In the genomic region with DNA sequence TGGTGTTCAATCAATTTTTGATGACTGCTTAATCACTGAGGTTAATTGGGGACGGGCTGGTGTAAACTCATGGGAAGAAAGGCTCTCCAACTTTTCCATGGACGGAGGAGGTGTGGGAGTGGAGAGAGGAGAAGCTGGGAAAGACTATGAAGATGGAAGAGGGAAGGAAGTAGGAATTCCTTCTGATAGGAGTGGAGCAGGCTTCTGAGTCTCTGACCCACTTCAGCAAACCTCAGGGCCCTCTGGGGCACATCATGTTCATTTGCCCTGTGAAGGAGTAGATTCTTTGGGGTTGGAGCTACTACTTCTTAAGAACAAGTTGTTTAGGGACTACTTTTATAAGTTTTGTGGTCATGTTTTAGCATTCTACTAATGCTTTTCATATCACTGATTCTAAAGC, we compare ENCODE assay signal across 16 cellular contexts.
DNase-seq lines count a peak whose midpoint lies in the region; ATAC-seq and TF ChIP-seq lines count a peak whose summit lies in the region.
"Had no signal": no experiment of that assay in that cellular context is flagged by ENCODE, and none has a peak within 500 bp of the region (broad histone marks: within the 10 kb centered on the region; RNA-seq: fewer than 3 reads in every experiment).

No MANE protein-coding gene starts in this region.

- ATAC-seq in psoas muscle, result peak; percentile 22 to 56 (median 34)
- ATAC-seq in GM21526 (IDR thresholded peaks at IDR 0.05; ENCODE audit: low FRiP score, unreplicated experiment), result no peak
- ATAC-seq: activated CD8-positive, alpha-beta memory T cell treated with anti-CD3 and anti-CD28 coated beads, Interleukin-2, amount 10 ng/mL, durations not matched to agents 7 days and 5 days; left colon had no signal

- POLR2A ChIA-PET in SK-N-SH (lab: Yijun Ruan, JAX), result no interaction called here

- intact Hi-C loops in psoas muscle (cut with DNase I), result no loop called here

- peak overlapping the region; percentile 58 for H3K27ac ChIP-seq in GM23248
- peak overlapping the region; percentile 4 to 72; a peak in 3 of 4 replicates for H3K27ac ChIP-seq in SK-N-SH (ENCODE audit: low read depth in 2 of 2, low read length in 1 of 2)
- peak overlapping the region; percentile 87 for H3K27ac ChIP-seq in psoas muscle

- DNase-seq in GM23248, result peak; percentile 29
- no peak for DNase-seq in SK-N-SH
- DNase-seq in fibroblast of mammary gland (ENCODE audit: low read depth), result peak; percentile 37
- DNase-seq in psoas muscle, result no peak
- no peak for DNase-seq in central memory CD4-positive, alpha-beta T cell
- no peak for DNase-seq in RPMI8226
- no peak for DNase-seq in NCI-H446 treated with DMSO at 0.1 percent for 48 hours (lab: John Stamatoyannopoulos, UW)
- DNase-seq: activated B cell treated with CpG ODN at 0.5 μM for 24 hours; activated CD8-positive, alpha-beta memory T cell treated with anti-CD3 and anti-CD28 coated beads, Interleukin-2, amount 10 ng/mL, durations not matched to agents 7 days and 5 days; activated effector memory CD4-positive, alpha-beta T cell treated with anti-CD3 and anti-CD28 coated beads, Interleukin-2, amount 50 U/mL, for 16 hours; Karpas-422; left colon; naive B cell; NCI-H1417; NCI-H2171 had no signal

- in situ Hi-C loops in GM23248 (cut with MboI), result no loop called here

- H3K27me3 ChIP-seq in GM23248 (replicated peaks; ENCODE audit: insufficient read depth), result no peaks in the 10 kb centered on the region
- no peaks in the 10 kb centered on the region for H3K27me3 ChIP-seq in SK-N-SH (ENCODE audit: insufficient read depth)
- H3K27me3 ChIP-seq in psoas muscle (ENCODE audit: insufficient read depth in 3 of 3, low read length in 2 of 3), result no peaks in the 10 kb centered on the region

- H3K9ac ChIP-seq in GM23248 (no peak overlapping the region), SK-N-SH (no peak overlapping the region)

- H3K9me3 ChIP-seq in GM23248 (ENCODE audit: low read depth) (no peaks in the 10 kb centered on the region), SK-N-SH (no peaks in the 10 kb centered on the region), psoas muscle (no peaks in the 10 kb centered on the region)

- WGBS in GM23248 (ENCODE audit: low coverage in 1 of 2, low lambda C conversion rate in 2 of 2, missing lambda C conversion rate in 2 of 2), 2 experiments, result 59 to 64% methylated on average over 2 of the region's 2 CpGs
- 93% methylated on average over 2 of the region's 2 CpGs for WGBS in SK-N-SH (ENCODE audit: low lambda C conversion rate)
- 59 to 87% (median 71%) methylated on average over 2 of the region's 2 CpGs for WGBS in psoas muscle, 3 donors

- H3K79me2 ChIP-seq in GM23248 (ENCODE audit: insufficient read depth) (no peaks in the 10 kb centered on the region), SK-N-SH (ENCODE audit: insufficient read depth) (no peaks in the 10 kb centered on the region)

- TF ChIP-seq CTCF in SK-N-SH (IDR thresholded peaks at IDR 0.05) (no peak), fibroblast of mammary gland (conservative IDR thresholded peaks at IDR 0.05; ENCODE audit: control insufficient read depth, insufficient read depth, low read depth, low read length) (no peak), psoas muscle (IDR thresholded peaks at IDR 0.05) (no peak)

- CTCF ChIA-PET in SK-N-SH (lab: Yijun Ruan, JAX), result interaction anchor here (0.9 to 1.5 kb wide), 6 partner anchors 10 to 314 kb away, joined by 3 read pairs; no protein-coding TSS in a partner anchor

- TF ChIP-seq EP300 in SK-N-SH (IDR thresholded peaks at IDR 0.05; ENCODE audit: borderline replicate concordance in 1 of 2, low read depth in 1 of 2, low read length in 1 of 2), result no peak

- H3K36me3 ChIP-seq in GM23248 (ENCODE audit: low read depth) (no peaks in the 10 kb centered on the region), SK-N-SH (replicated peaks in 1 of 2; ENCODE audit: control insufficient read depth in 1 of 2, insufficient read depth in 2 of 2, low read length in 1 of 2) (no peaks in the 10 kb centered on the region), psoas muscle (ENCODE audit: insufficient read depth in 1 of 2, low read depth in 1 of 2) (no peaks in the 10 kb centered on the region)

- H3K4me2 ChIP-seq in GM23248 (ENCODE audit: unreplicated experiment), result peak overlapping the region; percentile 81
- H3K4me2 ChIP-seq in SK-N-SH, result peak overlapping the region; percentile 60

- H2AFZ ChIP-seq in GM23248 (peak overlapping the region; percentile 16; the same call in 1 of the 2 replicates), SK-N-SH (ENCODE audit: low read depth) (no peak overlapping the region; the same call in 1 of the 2 replicates)

- peaks cover 3% of the 10 kb centered on the region; the same call in 1 of the 2 replicates for H3K9me2 ChIP-seq in GM23248 (ENCODE audit: insufficient read depth)
- H3K9me2 ChIP-seq in SK-N-SH, result no peaks in the 10 kb centered on the region

- H4K20me1 ChIP-seq in GM23248 (ENCODE audit: insufficient read depth), result no peaks in the 10 kb centered on the region
- H4K20me1 ChIP-seq in SK-N-SH (ENCODE audit: insufficient read depth), result no peaks in the 10 kb centered on the region

- peaks cover 24% of the 10 kb centered on the region for H3K4me1 ChIP-seq in GM23248 (ENCODE audit: insufficient read depth)
- H3K4me1 ChIP-seq in SK-N-SH (ENCODE audit: control insufficient read depth in 1 of 2, insufficient read depth in 2 of 2, low read depth in 1 of 2, low read length in 1 of 2), result peaks cover 0 to 20% of the 10 kb centered on the region in 2 experiments; a peak in 1 of 4 replicates
- peaks cover 52% of the 10 kb centered on the region for H3K4me1 ChIP-seq in psoas muscle

- no peak for TF ChIP-seq RAD21 in SK-N-SH (IDR thresholded peaks at IDR 0.05; ENCODE audit: low read length)

- no peak overlapping the region for H3K4me3 ChIP-seq in GM23248
- H3K4me3 ChIP-seq in SK-N-SH (ENCODE audit: low read depth in 2 of 2, low read length in 1 of 2), result no peak overlapping the region
- no peak overlapping the region for H3K4me3 ChIP-seq in fibroblast of mammary gland (ENCODE audit: control insufficient read depth, low read depth, low read length)
- no peak overlapping the region for H3K4me3 ChIP-seq in psoas muscle

- H3F3A ChIP-seq in GM23248 (ENCODE audit: insufficient read depth), result peaks cover 25% of the 10 kb centered on the region
- peaks cover 16% of the 10 kb centered on the region for H3F3A ChIP-seq in SK-N-SH (replicated peaks; ENCODE audit: insufficient read depth)

TF ChIP-seq in SK-N-SH, 30 proteins besides CTCF, POLR2A, EP300 and RAD21 (continues in another document):
- TF ChIP-seq REST (IDR thresholded peaks at IDR 0.05; ENCODE audit: low read depth, low read length) (no peak), FOSL2 (IDR thresholded peaks at IDR 0.05; ENCODE audit: borderline replicate concordance, low read depth) (no peak), YY1 (IDR thresholded peaks at IDR 0.05; ENCODE audit: low read depth) (no peak), RFX5 (IDR thresholded peaks at IDR 0.05; ENCODE audit: low read length) (no peak), FOXJ3 (CRISPR knock-in tag; IDR thresholded peaks at IDR 0.05) (no peak), JUND (IDR thresholded peaks at IDR 0.05) (no peak), NFIC (IDR thresholded peaks at IDR 0.05; ENCODE audit: borderline replicate concordance) (no peak)
- TF ChIP-seq, protein P1, sequence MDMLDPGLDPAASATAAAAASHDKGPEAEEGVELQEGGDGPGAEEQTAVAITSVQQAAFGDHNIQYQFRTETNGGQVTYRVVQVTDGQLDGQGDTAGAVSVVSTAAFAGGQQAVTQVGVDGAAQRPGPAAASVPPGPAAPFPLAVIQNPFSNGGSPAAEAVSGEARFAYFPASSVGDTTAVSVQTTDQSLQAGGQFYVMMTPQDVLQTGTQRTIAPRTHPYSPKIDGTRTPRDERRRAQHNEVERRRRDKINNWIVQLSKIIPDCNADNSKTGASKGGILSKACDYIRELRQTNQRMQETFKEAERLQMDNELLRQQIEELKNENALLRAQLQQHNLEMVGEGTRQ (IDR thresholded peaks at IDR 0.05; ENCODE audit: borderline replicate concordance, low read depth, low read length), result no peak
- TF ChIP-seq, protein P2, sequence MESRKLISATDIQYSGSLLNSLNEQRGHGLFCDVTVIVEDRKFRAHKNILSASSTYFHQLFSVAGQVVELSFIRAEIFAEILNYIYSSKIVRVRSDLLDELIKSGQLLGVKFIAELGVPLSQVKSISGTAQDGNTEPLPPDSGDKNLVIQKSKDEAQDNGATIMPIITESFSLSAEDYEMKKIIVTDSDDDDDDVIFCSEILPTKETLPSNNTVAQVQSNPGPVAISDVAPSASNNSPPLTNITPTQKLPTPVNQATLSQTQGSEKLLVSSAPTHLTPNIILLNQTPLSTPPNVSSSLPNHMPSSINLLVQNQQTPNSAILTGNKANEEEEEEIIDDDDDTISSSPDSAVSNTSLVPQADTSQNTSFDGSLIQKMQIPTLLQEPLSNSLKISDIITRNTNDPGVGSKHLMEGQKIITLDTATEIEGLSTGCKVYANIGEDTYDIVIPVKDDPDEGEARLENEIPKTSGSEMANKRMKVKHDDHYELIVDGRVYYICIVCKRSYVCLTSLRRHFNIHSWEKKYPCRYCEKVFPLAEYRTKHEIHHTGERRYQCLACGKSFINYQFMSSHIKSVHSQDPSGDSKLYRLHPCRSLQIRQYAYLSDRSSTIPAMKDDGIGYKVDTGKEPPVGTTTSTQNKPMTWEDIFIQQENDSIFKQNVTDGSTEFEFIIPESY (IDR thresholded peaks at IDR 0.05; ENCODE audit: borderline replicate concordance, low read depth), result no peak

Comparison
In these comparisons a context has a peak if more than half of its experiments do, and no peak if none do; other contexts are left out.
1. DNase-seq: peak in GM23248 (single experiment) and fibroblast of mammary gland (single experiment); none in SK-N-SH (single experiment), psoas muscle (0 of 2), central memory CD4-positive, alpha-beta T cell (single experiment), RPMI8226 (single experiment) and NCI-H446 treated with DMSO at 0.1 percent for 48 hours (single experiment).
2. Peak in every context shown above with its lines, with median percentiles within 50 percentile points of each other: H3K27ac ChIP-seq.